24 cellular contexts compared by ENCODE assay signal in genomic region chr6:30832864-30833263, GRCh38. TPM values are rescaled to one million over a fixed set of nuclear protein-coding genes. Genes with fewer than 3 reads are reported as not detected.
DNase-seq lines count a peak whose midpoint lies in the region; ATAC-seq, FAIRE-seq and TF ChIP-seq lines count a peak whose summit lies in the region.
"Had no signal": no experiment of that assay in that cellular context is flagged by ENCODE, and none has a peak within 500 bp of the region (broad histone marks: within the 10 kb centered on the region; RNA-seq: fewer than 3 reads in every experiment).

No MANE protein-coding gene starts in this region.

- H3K27me3 Mint-ChIP-seq in activated naive CD4-positive, alpha-beta T cell treated with anti-CD3 and anti-CD28 coated beads, Interleukin-2, amount 10 ng/mL, durations not matched to agents 7 days and 5 days: no peaks in the 10 kb centered on the region
- H3K27me3 Mint-ChIP-seq in CD4-positive, CD25-positive, alpha-beta regulatory T cell: no peaks in the 10 kb centered on the region
- no peaks in the 10 kb centered on the region for H3K27me3 Mint-ChIP-seq in naive thymus-derived CD4-positive, alpha-beta T cell

- no peak for DNase-seq in activated naive CD4-positive, alpha-beta T cell treated with anti-CD3 and anti-CD28 coated beads, Interleukin-2, amount 10 ng/mL, durations not matched to agents 7 days and 5 days
- DNase-seq in activated naive CD4-positive, alpha-beta T cell treated with anti-CD3 and anti-CD28 coated beads, Interleukin-2, amount 50 U/mL, for 72 hours (ENCODE audit: low spot score in 2 of 2): no peak
- DNase-seq in CD4-positive, CD25-positive, alpha-beta regulatory T cell: no peak
- DNase-seq in DND-41 (no peak), hepatic stellate cell (ENCODE audit: low spot score) (no peak), GM12892 (ENCODE audit: insufficient read length) (no peak)
- DNase-seq in naive thymus-derived CD4-positive, alpha-beta T cell: no peak
- DNase-seq: C1 segment of cervical spinal cord, NCI-H1048, NCI-H1417, NCI-H1694, NCI-H2029 treated with DMSO at 0.1 percent for 48 hours, NCI-H2227 treated with DMSO at 0.1 percent for 48 hours, NCI-H526 treated with DMSO at 0.1 percent for 48 hours had no signal

- H3K4me3 ChIP-seq in CD4-positive, CD25-positive, alpha-beta regulatory T cell (ENCODE audit: low read depth, low read length): no peak overlapping the region
- H3K4me3 ChIP-seq in DND-41 (ENCODE audit: low read depth in 1 of 2, low read length in 2 of 2): no peak overlapping the region
- H3K4me3 ChIP-seq in naive thymus-derived CD4-positive, alpha-beta T cell (ENCODE audit: low read length): no peak overlapping the region
- H3K4me3 ChIP-seq: PC-9, SJSA1 had no signal

- ATAC-seq in activated naive CD4-positive, alpha-beta T cell treated with anti-CD3 and anti-CD28 coated beads, Interleukin-2, amount 50 U/mL, for 72 hours: no peak
- no peak for ATAC-seq in CD4-positive, CD25-positive, alpha-beta regulatory T cell (ENCODE audit: low read depth in 2 of 2)
- ATAC-seq in DND-41 (ENCODE audit: insufficient read depth, low read depth) (no peak), GM18517 (IDR thresholded peaks at IDR 0.05; ENCODE audit: unreplicated experiment) (no peak)
- ATAC-seq in naive thymus-derived CD4-positive, alpha-beta T cell: no peak
- ATAC-seq: HCT116, Right ventricle myocardium inferior had no signal

- H3K9ac ChIP-seq in DND-41 (ENCODE audit: low read depth, low read length): peak overlapping the region; percentile 74; the same call in 1 of the 2 replicates

- POLR2A ChIA-PET in naive thymus-derived CD4-positive, alpha-beta T cell (lab: Charles Lee): interaction anchor here (0.6 to 1.9 kb wide), 4 partner anchors 11 to 50 kb away, joined by 3 to 5 read pairs (median 4); no protein-coding TSS in a partner anchor

- TF ChIP-seq POLR2A in GM12892 (IDR thresholded peaks at IDR 0.05; ENCODE audit: low read depth, low read length): no peak

- H3K27ac ChIP-seq in CD4-positive, CD25-positive, alpha-beta regulatory T cell (ENCODE audit: insufficient read depth, low read length, poor library complexity, severe bottlenecking): no peak overlapping the region
- peak overlapping the region; percentile 100 for H3K27ac ChIP-seq in DND-41 (ENCODE audit: low read length)
- H3K27ac ChIP-seq in naive thymus-derived CD4-positive, alpha-beta T cell (ENCODE audit: low read depth, low read length): no peak overlapping the region
- H3K27ac ChIP-seq: HL-60, PC-9, SJSA1 had no signal

- H2AFZ ChIP-seq in DND-41 (ENCODE audit: low read depth, low read length): no peak overlapping the region
- H2AFZ ChIP-seq: PC-9 had no signal

- peaks cover 50% of the 10 kb centered on the region for H3K4me1 ChIP-seq in CD4-positive, CD25-positive, alpha-beta regulatory T cell (ENCODE audit: control insufficient read depth, insufficient read depth, low read length, poor library complexity, severe bottlenecking)
- H3K4me1 ChIP-seq in DND-41 (ENCODE audit: insufficient read depth, low read length): peaks cover 99% of the 10 kb centered on the region
- H3K4me1 ChIP-seq in naive thymus-derived CD4-positive, alpha-beta T cell (ENCODE audit: control insufficient read depth in 2 of 2, insufficient read depth in 2 of 2, low read length in 2 of 2): peaks cover 29 to 41% of the 10 kb centered on the region in 2 donors

- no peaks in the 10 kb centered on the region for H3K9me3 Mint-ChIP-seq in activated naive CD4-positive, alpha-beta T cell treated with anti-CD3 and anti-CD28 coated beads, Interleukin-2, amount 10 ng/mL, durations not matched to agents 7 days and 5 days
- H3K9me3 Mint-ChIP-seq in activated naive CD4-positive, alpha-beta T cell treated with anti-CD3 and anti-CD28 coated beads, Interleukin-2, amount 50 U/mL, for 72 hours: no peaks in the 10 kb centered on the region
- H3K9me3 Mint-ChIP-seq in CD4-positive, CD25-positive, alpha-beta regulatory T cell: no peaks in the 10 kb centered on the region
- H3K9me3 Mint-ChIP-seq in naive thymus-derived CD4-positive, alpha-beta T cell: no peaks in the 10 kb centered on the region
- H3K9me3 Mint-ChIP-seq: IgD-negative memory B cell had no signal

- no peaks in the 10 kb centered on the region for H3K79me2 ChIP-seq in DND-41 (ENCODE audit: insufficient read depth, low read length)

- H3K4me2 ChIP-seq in DND-41 (ENCODE audit: insufficient read depth, low read length): no peak overlapping the region
- H3K4me2 ChIP-seq: PC-9 had no signal

- CTCF ChIA-PET in activated naive CD4-positive, alpha-beta T cell treated with anti-CD3 and anti-CD28 coated beads, Interleukin-2, amount 10 ng/mL, durations not matched to agents 7 days and 5 days (lab: Charles Lee): interaction anchor here (11.2 kb wide), 1 partner anchor 48 kb away, joined by 174 read pairs; the partner anchor contains the start of gene DDR1
- CTCF ChIA-PET in naive thymus-derived CD4-positive, alpha-beta T cell (lab: Charles Lee): interaction anchor here (0.6 to 14.8 kb wide), 4 partner anchors 11 to 48 kb away, joined by 3 to 172 read pairs (median 9); partner anchors contain the start of gene DDR1

- H3K4me3 Mint-ChIP-seq in activated naive CD4-positive, alpha-beta T cell treated with anti-CD3 and anti-CD28 coated beads, Interleukin-2, amount 10 ng/mL, durations not matched to agents 7 days and 5 days: no peak overlapping the region
- peak overlapping the region in 3 of 4 donors; percentile 57 to 90 (median 77) for H3K4me3 Mint-ChIP-seq in CD4-positive, CD25-positive, alpha-beta regulatory T cell
- peak overlapping the region in 5 of 10 donors; percentile 15 to 63 (median 36) for H3K4me3 Mint-ChIP-seq in naive thymus-derived CD4-positive, alpha-beta T cell
- H3K4me3 Mint-ChIP-seq: IgD-negative memory B cell had no signal

- no peak for TF ChIP-seq CTCF in DND-41 (IDR thresholded peaks at IDR 0.05; ENCODE audit: borderline replicate concordance, extremely low read depth, low read length, poor library complexity, severe bottlenecking)

- H3K36me3 Mint-ChIP-seq in activated naive CD4-positive, alpha-beta T cell treated with anti-CD3 and anti-CD28 coated beads, Interleukin-2, amount 10 ng/mL, durations not matched to agents 7 days and 5 days: peaks cover 10% of the 10 kb centered on the region
- peaks cover 6 to 26% of the 10 kb centered on the region in 2 donors for H3K36me3 Mint-ChIP-seq in activated naive CD4-positive, alpha-beta T cell treated with anti-CD3 and anti-CD28 coated beads, Interleukin-2, amount 50 U/mL, for 72 hours
- peaks cover 16% of the 10 kb centered on the region for H3K36me3 Mint-ChIP-seq in CD4-positive, CD25-positive, alpha-beta regulatory T cell
- H3K36me3 Mint-ChIP-seq in naive thymus-derived CD4-positive, alpha-beta T cell: peaks cover 4 to 10% (median 5%) of the 10 kb centered on the region in 5 donors
- H3K36me3 Mint-ChIP-seq: IgD-negative memory B cell had no signal

- no peaks in the 10 kb centered on the region for H3K9me3 ChIP-seq in CD4-positive, CD25-positive, alpha-beta regulatory T cell (ENCODE audit: control insufficient read depth in 2 of 2, low read length in 2 of 2)
- H3K9me3 ChIP-seq in DND-41 (ENCODE audit: insufficient read depth, low read length, severe bottlenecking): no peaks in the 10 kb centered on the region
- H3K9me3 ChIP-seq in naive thymus-derived CD4-positive, alpha-beta T cell (ENCODE audit: control insufficient read depth in 2 of 3, low read length in 3 of 3): no peaks in the 10 kb centered on the region
- H3K9me3 ChIP-seq: SJSA1 had no signal

- H4K20me1 ChIP-seq in DND-41 (ENCODE audit: insufficient read depth, low read length): no peaks in the 10 kb centered on the region

- no peak for FAIRE-seq in GM12892 (lab: Jason Lieb, UNC)
- FAIRE-seq: A204.1, D721Med, G401.6 had no signal

- peak overlapping the region; percentile 62 for H3K27ac Mint-ChIP-seq in activated naive CD4-positive, alpha-beta T cell treated with anti-CD3 and anti-CD28 coated beads, Interleukin-2, amount 10 ng/mL, durations not matched to agents 7 days and 5 days
- H3K27ac Mint-ChIP-seq in activated naive CD4-positive, alpha-beta T cell treated with anti-CD3 and anti-CD28 coated beads, Interleukin-2, amount 50 U/mL, for 72 hours: peak overlapping the region in 1 of 2 donors; percentile 52
- H3K27ac Mint-ChIP-seq in CD4-positive, CD25-positive, alpha-beta regulatory T cell: peak overlapping the region; percentile 85 to 88 (median 87)
- H3K27ac Mint-ChIP-seq in naive thymus-derived CD4-positive, alpha-beta T cell: peak overlapping the region; percentile 37 to 93 (median 44)
- H3K27ac Mint-ChIP-seq: IgD-negative memory B cell had no signal

- no peaks in the 10 kb centered on the region for H3K36me3 ChIP-seq in CD4-positive, CD25-positive, alpha-beta regulatory T cell (ENCODE audit: control insufficient read depth, insufficient read depth, low read length)
- no peaks in the 10 kb centered on the region for H3K36me3 ChIP-seq in DND-41 (ENCODE audit: insufficient read depth, low read length)
- H3K36me3 ChIP-seq in naive thymus-derived CD4-positive, alpha-beta T cell (ENCODE audit: control insufficient read depth in 2 of 3, insufficient read depth in 3 of 3, low read length in 3 of 3): peaks cover 0 to 2% (median 0%) of the 10 kb centered on the region in 3 experiments
- H3K36me3 ChIP-seq: SJSA1 had no signal

- intact Hi-C loops in naive thymus-derived CD4-positive, alpha-beta T cell (cut with micrococcal nuclease): loop anchor here in 1 of 2 donors (5.0 kb wide), 1 partner anchor 151 kb away; no protein-coding TSS in a partner anchor

- H3K27me3 ChIP-seq in CD4-positive, CD25-positive, alpha-beta regulatory T cell (ENCODE audit: control insufficient read depth, insufficient read depth, low read length): no peaks in the 10 kb centered on the region
- H3K27me3 ChIP-seq in DND-41 (ENCODE audit: insufficient read depth, low read length, poor library complexity): no peaks in the 10 kb centered on the region
- no peaks in the 10 kb centered on the region for H3K27me3 ChIP-seq in naive thymus-derived CD4-positive, alpha-beta T cell (ENCODE audit: control insufficient read depth in 2 of 2, insufficient read depth in 2 of 2, low read length in 2 of 2)
- H3K27me3 ChIP-seq: SJSA1 had no signal

- peaks cover 61% of the 10 kb centered on the region for H3K4me1 Mint-ChIP-seq in activated naive CD4-positive, alpha-beta T cell treated with anti-CD3 and anti-CD28 coated beads, Interleukin-2, amount 10 ng/mL, durations not matched to agents 7 days and 5 days
- H3K4me1 Mint-ChIP-seq in CD4-positive, CD25-positive, alpha-beta regulatory T cell: peaks cover 9 to 67% (median 43%) of the 10 kb centered on the region in 4 donors
- H3K4me1 Mint-ChIP-seq in naive thymus-derived CD4-positive, alpha-beta T cell: peaks cover 49 to 75% (median 72%) of the 10 kb centered on the region in 7 donors

RNA-seq across cellular contexts. Expression of gene DDR1, which starts 51.5 kb away (rescaled TPM):
- 10 to 100 TPM; 15.2 to 20.7 TPM for total RNA-seq in activated naive CD4-positive, alpha-beta T cell treated with anti-CD3 and anti-CD28 coated beads, Interleukin-2, amount 50 U/mL, for 72 hours
- total RNA-seq in CD4-positive, CD25-positive, alpha-beta regulatory T cell: 5.0 TPM
- polyA plus RNA-seq in CD4-positive, CD25-positive, alpha-beta regulatory T cell: 1 to 10 TPM; 1.2 to 3.5 (median 1.9) TPM
- 10 to 100 TPM; 13.7 to 23.8 (median 18.6) TPM for total RNA-seq in naive thymus-derived CD4-positive, alpha-beta T cell
- polyA plus RNA-seq in naive thymus-derived CD4-positive, alpha-beta T cell: 1 to 10 TPM; 1.8 to 8.6 TPM
- 7.2 TPM for polyA plus RNA-seq in GM12892 (2012; ENCODE audit: missing spikeins)
